ENCODE assay signal across 29 cellular contexts in the genomic region with DNA sequence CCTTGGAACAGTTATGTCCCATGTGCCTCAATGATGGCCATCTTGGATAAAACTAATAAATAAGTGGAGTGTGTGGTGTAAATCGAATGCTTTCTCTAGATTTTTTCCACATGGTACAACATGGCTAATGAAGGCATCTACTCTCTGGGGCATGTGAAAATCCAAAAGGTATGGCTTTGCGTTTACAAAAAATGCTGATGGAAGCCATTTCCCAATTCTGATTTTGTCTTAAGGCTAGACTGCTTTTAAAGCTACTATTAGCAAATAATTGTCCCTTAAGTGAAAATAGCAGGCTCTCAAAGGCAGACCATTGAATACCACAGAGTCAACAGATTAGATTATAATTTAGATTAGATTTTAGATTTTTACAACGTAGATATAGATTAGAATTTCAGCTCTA.
"Had no signal": no experiment of that assay in that cellular context is flagged by ENCODE, and none has a peak within 500 bp of the region (broad histone marks: within the 10 kb centered on the region; RNA-seq: fewer than 3 reads in every experiment).

No MANE protein-coding gene starts in this region.

- H3K36me3 ChIP-seq: colonic mucosa, esophagus muscularis mucosa, esophagus squamous epithelium, gastrocnemius medialis, gastroesophageal sphincter, heart left ventricle, heart right ventricle had no signal

- H3K27me3 ChIP-seq: colonic mucosa, dorsolateral prefrontal cortex, esophagus muscularis mucosa, esophagus squamous epithelium, foreskin keratinocyte, gastrocnemius medialis, gastroesophageal sphincter, heart left ventricle, hepatocyte had no signal

- H2AFZ ChIP-seq: hepatocyte had no signal

- ATAC-seq: effector memory CD8-positive, alpha-beta T cell; esophagus mucosa; foreskin keratinocyte; gastrocnemius medialis; gastroesophageal sphincter; heart left ventricle; heart right ventricle had no signal

- H3K4me1 ChIP-seq: colonic mucosa, esophagus muscularis mucosa, esophagus squamous epithelium, foreskin keratinocyte, gastrocnemius medialis, gastroesophageal sphincter, heart left ventricle, heart right ventricle had no signal

- FAIRE-seq: colon, endometrium, endothelial cell of umbilical vein, frontal cortex had no signal

- H3K27ac ChIP-seq: colonic mucosa, coronary artery, dorsolateral prefrontal cortex, epithelial cell of prostate, esophagus muscularis mucosa, esophagus squamous epithelium, foreskin keratinocyte, gastrocnemius medialis, gastroesophageal sphincter, heart left ventricle, heart right ventricle, hepatocyte had no signal

- H3K79me2 ChIP-seq: hepatocyte had no signal

- DNase-seq: colonic mucosa; cortex of kidney; dermis blood vessel endothelial cell; dorsolateral prefrontal cortex; effector CD4-positive, alpha-beta T cell; effector CD8-positive, alpha-beta T cell; effector memory CD4-positive, alpha-beta T cell; effector memory CD8-positive, alpha-beta T cell; endodermal cell; erythroblast; esophagus squamous epithelium; foreskin fibroblast; foreskin keratinocyte; foreskin melanocyte; gastrocnemius medialis; glutamatergic neuron; head of caudate nucleus; heart left ventricle; heart right ventricle had no signal

- H3K4me3 ChIP-seq: colonic mucosa, coronary artery, dorsolateral prefrontal cortex, esophagus muscularis mucosa, esophagus squamous epithelium, gastrocnemius medialis, gastroesophageal sphincter, heart left ventricle, heart right ventricle, hepatocyte had no signal

- H3K9me3 ChIP-seq: colonic mucosa, esophagus muscularis mucosa, esophagus squamous epithelium, gastrocnemius medialis, gastroesophageal sphincter, heart left ventricle, heart right ventricle had no signal

- H3K4me2 ChIP-seq: hepatocyte had no signal
